Comparison of ENCODE assay signal across 21 cellular contexts in the genomic region with DNA sequence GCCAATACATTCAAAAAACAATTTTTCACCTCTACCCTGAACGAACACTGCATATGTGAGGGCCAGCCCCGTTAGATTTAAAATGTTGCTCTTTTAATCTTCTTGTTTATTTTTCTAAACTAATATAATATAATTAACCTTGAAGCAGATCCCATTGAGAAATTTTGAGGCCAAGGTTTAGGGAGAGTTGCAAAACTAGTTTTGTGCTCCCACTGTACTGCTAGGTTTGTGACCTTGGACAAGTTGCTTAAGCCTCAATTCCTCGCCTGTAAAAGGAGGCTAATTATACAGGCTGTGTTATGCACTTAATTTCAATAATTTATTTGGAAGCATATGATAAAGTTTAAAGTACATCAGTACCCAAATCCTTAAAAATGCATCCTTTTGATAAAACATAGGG. TPM values are rescaled to one million over a fixed set of nuclear protein-coding genes. Genes with fewer than 3 reads are reported as not detected.
"Had no signal": no experiment of that assay in that cellular context is flagged by ENCODE, and none has a peak within 500 bp of the region (broad histone marks: within the 10 kb centered on the region; RNA-seq: fewer than 3 reads in every experiment).

No MANE protein-coding gene starts in this region.

- H3K27ac ChIP-seq: colonic mucosa, left ventricle myocardium inferior, neutrophil, right atrium auricular region, SJSA1, transverse colon had no signal

- H3K27ac Mint-ChIP-seq: brain, memory B cell had no signal

- H3K4me1 Mint-ChIP-seq: brain had no signal

- H3K36me3 ChIP-seq: colonic mucosa, left ventricle myocardium inferior, neutrophil, right atrium auricular region, SJSA1, transverse colon had no signal

- H3K4me1 ChIP-seq: colonic mucosa, right atrium auricular region, SJSA1, transverse colon had no signal

- H3K27me3 ChIP-seq: colonic mucosa, right atrium auricular region, transverse colon had no signal

- H3K9me3 ChIP-seq: colonic mucosa, left ventricle myocardium inferior, mucosa of descending colon, neutrophil, right atrium auricular region, SJSA1, transverse colon had no signal

- H3K4me3 Mint-ChIP-seq: brain, memory B cell had no signal

- H3K36me3 Mint-ChIP-seq: activated naive CD4-positive, alpha-beta T cell treated with anti-CD3 and anti-CD28 coated beads, Interleukin-2, amount 50 U/mL, for 24 hours; brain; memory B cell had no signal

- H3K4me3 ChIP-seq: colonic mucosa, left ventricle myocardium inferior, mucosa of descending colon, right atrium auricular region, SJSA1, transverse colon had no signal

- ATAC-seq: activated CD4-positive, CD25-positive, alpha-beta regulatory T cell treated with anti-CD3 and anti-CD28 coated beads, Interleukin-2, amount 50 U/mL, for 24 hours; esophagus mucosa; stimulated activated naive CD8-positive, alpha-beta T cell treated with anti-CD3 and anti-CD28 coated beads, Interleukin-15, Interleukin-2, amounts not matched to agents 100 U/mL and 50 U/mL, for 24 hours had no signal

- H3K27me3 Mint-ChIP-seq: activated naive CD4-positive, alpha-beta T cell treated with anti-CD3 and anti-CD28 coated beads, Interleukin-2, amount 50 U/mL, for 24 hours had no signal

- H3K9me3 Mint-ChIP-seq: activated naive CD4-positive, alpha-beta T cell treated with anti-CD3 and anti-CD28 coated beads, Interleukin-2, amount 50 U/mL, for 24 hours; brain; memory B cell had no signal

- DNase-seq: activated CD4-positive, alpha-beta T cell treated with anti-CD3 and anti-CD28 coated beads, Interleukin-2, amount 50 U/mL, for 4 hours; amygdala; central memory CD4-positive, alpha-beta T cell; colonic mucosa; left ventricle myocardium inferior; mucosa of descending colon; naive thymus-derived CD4-positive, alpha-beta T cell; small intestine; stimulated activated CD4-positive, alpha-beta T cell treated with anti-CD3 and anti-CD28 coated beads, Interleukin-4, amount 100 ng/mL, for 24 hours; stimulated activated naive CD8-positive, alpha-beta T cell treated with anti-CD3 and anti-CD28 coated beads, Interleukin-15, Interleukin-2, amounts not matched to agents 100 U/mL and 50 U/mL, for 24 hours; transverse colon had no signal

RNA-seq across cellular contexts. Expression of a gene that starts 3.7 kb away (rescaled TPM):
- total RNA-seq: left ventricle myocardium inferior, posterior vena cava, right atrium auricular region, SJSA1 had no signal
- polyA plus RNA-seq: keratinocyte had no signal

RNA-seq across cellular contexts. Expression of a gene that starts 35.2 kb away (rescaled TPM):
- total RNA-seq: colonic mucosa; esophagus mucosa; left ventricle myocardium inferior; mucosa of descending colon; naive thymus-derived CD4-positive, alpha-beta T cell; posterior vena cava; right atrium auricular region; SJSA1; transverse colon had no signal
- polyA plus RNA-seq: keratinocyte; naive thymus-derived CD4-positive, alpha-beta T cell; small intestine had no signal
